ENCODE assay signal across 24 cellular contexts in the genomic region with DNA sequence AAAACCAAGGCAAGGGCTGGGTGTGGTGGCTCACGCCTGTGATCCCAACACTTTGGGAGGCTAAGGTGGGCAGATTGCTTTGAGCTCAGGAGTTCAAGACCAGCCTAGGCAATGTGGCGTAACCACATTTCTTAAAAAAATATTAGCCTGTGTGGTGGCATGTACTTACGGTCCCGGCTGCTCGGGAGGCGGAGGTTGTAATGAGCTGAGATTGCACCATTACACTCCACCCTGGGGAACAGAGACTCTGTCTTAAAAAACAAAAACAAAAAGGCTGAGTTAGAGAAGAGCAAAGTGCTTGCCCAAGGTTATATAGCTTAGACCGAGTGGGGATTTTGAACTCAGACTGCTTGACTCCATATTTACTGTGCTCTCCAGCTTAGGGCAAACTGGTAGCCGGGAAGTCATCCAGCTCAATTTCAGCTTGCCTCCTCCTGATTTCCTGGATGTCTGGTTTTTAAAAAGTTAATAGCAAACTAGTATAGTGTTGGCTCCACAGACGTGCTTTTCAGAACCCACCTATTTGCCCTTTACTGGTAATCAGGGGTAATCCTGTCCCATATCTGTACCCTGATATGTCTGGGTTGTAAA.
DNase-seq lines count a peak whose midpoint lies in the region; ATAC-seq, FAIRE-seq and TF ChIP-seq lines count a peak whose summit lies in the region.
"Had no signal": no experiment of that assay in that cellular context is flagged by ENCODE, and none has a peak within 500 bp of the region (broad histone marks: within the 10 kb centered on the region; RNA-seq: fewer than 3 reads in every experiment).

No MANE protein-coding gene starts in this region.

- no peak for TF ChIP-seq EP300 in A549 (IDR thresholded peaks at IDR 0.05)
- no peak for TF ChIP-seq EP300 in esophagus muscularis mucosa (IDR thresholded peaks at IDR 0.05)
- TF ChIP-seq EP300 in HepG2 (IDR thresholded peaks at IDR 0.05; ENCODE audit: low read depth in 2 of 2, low read length in 2 of 2): no peak
- TF ChIP-seq EP300 in HepG2 (CRISPR knock-in tag; IDR thresholded peaks at IDR 0.05; ENCODE audit: borderline replicate concordance): no peak

- no peak overlapping the region for H2AFZ ChIP-seq in HepG2 (ENCODE audit: low read length)

- no peak for FAIRE-seq in A549 (lab: Jason Lieb, UNC)
- FAIRE-seq in HepG2 (lab: Jason Lieb, UNC): no peak
- no peak for FAIRE-seq in pancreas (lab: Jason Lieb, UNC)
- FAIRE-seq: GM12891 had no signal

- H3K9me3 ChIP-seq in A549: peaks cover 11% of the 10 kb centered on the region; the same call in 1 of the 3 replicates
- peaks cover 0 to 9% (median 0%) of the 10 kb centered on the region in 4 donors for H3K9me3 ChIP-seq in esophagus muscularis mucosa
- H3K9me3 ChIP-seq in HepG2 (ENCODE audit: low read length): no peaks in the 10 kb centered on the region
- H3K9me3 ChIP-seq in pancreas: no peaks in the 10 kb centered on the region
- H3K9me3 ChIP-seq in thyroid gland: no peaks in the 10 kb centered on the region
- H3K9me3 ChIP-seq: Peyer's patch, SJCRH30 had no signal

- H3K27me3 ChIP-seq in esophagus muscularis mucosa (no peaks in the 10 kb centered on the region), HepG2 (ENCODE audit: control insufficient read depth in 1 of 2, insufficient read depth in 2 of 2, low read length in 2 of 2) (no peaks in the 10 kb centered on the region), pancreas (no peaks in the 10 kb centered on the region), thyroid gland (no peaks in the 10 kb centered on the region)
- H3K27me3 ChIP-seq: BLaER1 treated with 17β-estradiol and CSF1 and Interleukin-3, amounts not matched to agents 10 nM and 100 nM; Peyer's patch; SJCRH30 had no signal

- intact Hi-C loops in esophagus muscularis mucosa (cut with DNase I): no loop called here
- intact Hi-C loops in HepG2 (cut with micrococcal nuclease; ENCODE audit: unreplicated experiment): loop anchor here (5.0 kb wide), 1 partner anchor 226 kb away; no protein-coding TSS in a partner anchor
- intact Hi-C loops in pancreas (cut with DNase I): no loop called here
- intact Hi-C loops in thyroid gland (cut with DNase I): no loop called here

- no peak for ATAC-seq in A549
- peak; percentile 38; the same call in 1 of the 3 replicates for ATAC-seq in HepG2
- peak in 3 of 4 donors; percentile 44 to 59 (median 47) for ATAC-seq in pancreas
- no peak for ATAC-seq in GM19395 (IDR thresholded peaks at IDR 0.05; ENCODE audit: unreplicated experiment)
- ATAC-seq: HCT116 had no signal

- no TSS peak for BruUV-seq in HepG2 (replicated peaks; lab: Mats Ljungman, UMichigan)

- H3K4me3 ChIP-seq in A549 (no peak overlapping the region), esophagus muscularis mucosa (no peak overlapping the region), HepG2 (replicated peaks in 1 of 3; ENCODE audit: insufficient read depth in 1 of 3, low read depth in 2 of 3, low read length in 3 of 3) (no peak overlapping the region), pancreas (no peak overlapping the region), thyroid gland (replicated peaks in 1 of 3) (no peak overlapping the region)
- H3K4me3 ChIP-seq: BLaER1 treated with 17β-estradiol and CSF1 and Interleukin-3, amounts not matched to agents 10 nM and 100 nM; Peyer's patch; SJCRH30 had no signal

- TF ChIP-seq RAD21 in A549 (conservative IDR thresholded peaks at IDR 0.05 in 1 of 2, IDR thresholded peaks at IDR 0.05 in 1 of 2) (no peak), HepG2 (CRISPR knock-in tag; IDR thresholded peaks at IDR 0.05) (no peak)

- no peaks in the 10 kb centered on the region for H4K20me1 ChIP-seq in HepG2 (ENCODE audit: insufficient read depth, low read length)
- H4K20me1 ChIP-seq: BLaER1 treated with 17β-estradiol and CSF1 and Interleukin-3, amounts not matched to agents 10 nM and 100 nM had no signal

- in situ Hi-C loops in HepG2 (cut with HindIII; ENCODE audit: extremely low pct_ligation_motif_present, low pct_unique_long_range_greater_than_20kb): no loop called here

- DNase-seq in A549 (ENCODE audit: low read depth in 1 of 2, low spot score in 1 of 2) (no peak), esophagus muscularis mucosa (ENCODE audit: extremely low spot score) (peak; percentile 39), HepG2 (ENCODE audit: low spot score) (no peak), pancreas (no peak), H4 (ENCODE audit: low spot score) (no peak), thyroid gland (no peak), HuH-7.5 (ENCODE audit: low spot score) (no peak)
- DNase-seq: CD4-positive, alpha-beta memory T cell; DMS153; GOT3; KBM-7; MM.1S; NCI-H1048; NCI-H1417 treated with DMSO at 0.1 percent for 48 hours; NCI-H187; NCI-H446; NCI-H526; Peyer's patch; SJCRH30 had no signal

- CTCF ChIA-PET in A549 (lab: Yijun Ruan, JAX) (interaction anchor here (1.0 to 1.2 kb wide), 2 partner anchors 10 to 77 kb away, joined by 3 read pairs; no protein-coding TSS in a partner anchor), HepG2 (lab: Yijun Ruan, JAX; ENCODE audit: low intra/inter-chr PET ratio, low total read pairs) (no interaction called here)

- TF ChIP-seq CTCF in A549 (IDR thresholded peaks at IDR 0.05): no peak
- TF ChIP-seq CTCF in esophagus muscularis mucosa (IDR thresholded peaks at IDR 0.05): no peak
- TF ChIP-seq CTCF in HepG2 (CRISPR knock-in tag; IDR thresholded peaks at IDR 0.05): no peak
- no peak for TF ChIP-seq CTCF in pancreas (IDR thresholded peaks at IDR 0.05)
- TF ChIP-seq CTCF in thyroid gland (IDR thresholded peaks at IDR 0.05): no peak

- H3K4me2 ChIP-seq in A549: 0 out of 3 replicates have a peak overlapping the region, but pooled peaks have one; percentile 3
- H3K4me2 ChIP-seq in HepG2 (ENCODE audit: low read depth, low read length): peak overlapping the region; percentile 25
- H3K4me2 ChIP-seq: BLaER1 treated with 17β-estradiol and CSF1 and Interleukin-3, amounts not matched to agents 10 nM and 100 nM had no signal

- H3K36me3 ChIP-seq in esophagus muscularis mucosa (no peaks in the 10 kb centered on the region), HepG2 (replicated peaks in 1 of 2; ENCODE audit: control insufficient read depth in 1 of 2, insufficient read depth in 2 of 2, low read length in 2 of 2) (no peaks in the 10 kb centered on the region), pancreas (no peaks in the 10 kb centered on the region), thyroid gland (no peaks in the 10 kb centered on the region)
- H3K36me3 ChIP-seq: BLaER1 treated with 17β-estradiol and CSF1 and Interleukin-3, amounts not matched to agents 10 nM and 100 nM; Peyer's patch; SJCRH30 had no signal

- peaks cover 11% of the 10 kb centered on the region; the same call in 2 of the 3 replicates for H3K4me1 ChIP-seq in A549
- no peaks in the 10 kb centered on the region for H3K4me1 ChIP-seq in esophagus muscularis mucosa
- H3K4me1 ChIP-seq in HepG2 (ENCODE audit: insufficient read depth, low read length): peaks cover 16% of the 10 kb centered on the region
- H3K4me1 ChIP-seq in pancreas: peaks cover 0 to 7% (median 0%) of the 10 kb centered on the region in 3 donors
- H3K4me1 ChIP-seq in thyroid gland: no peaks in the 10 kb centered on the region
- H3K4me1 ChIP-seq: Peyer's patch, SJCRH30 had no signal

- WGBS in A549 (ENCODE audit: missing lambda C conversion rate): 75% methylated on average over 9 of the region's 9 CpGs
- WGBS in esophagus muscularis mucosa: 93% methylated on average over 9 of the region's 9 CpGs
- 20% methylated on average over 9 of the region's 9 CpGs for WGBS in HepG2 (ENCODE audit: low lambda C conversion rate)
- 65 to 68% methylated on average over 9 of the region's 9 CpGs for WGBS in pancreas, 2 donors
- WGBS in thyroid gland, 2 donors: 92 to 97% methylated on average over 9 of the region's 9 CpGs

- H3K27ac ChIP-seq in A549 (no peak overlapping the region), esophagus muscularis mucosa (replicated peaks in 1 of 4) (no peak overlapping the region), HepG2 (ENCODE audit: extremely low read length, insufficient read depth, low read length) (no peak overlapping the region), pancreas (peak overlapping the region in 2 of 4 donors; percentile 26 to 36), thyroid gland (no peak overlapping the region)
- H3K27ac ChIP-seq: 22Rv1; BLaER1 treated with 17β-estradiol and CSF1 and Interleukin-3, amounts not matched to agents 10 nM and 100 nM; Peyer's patch; SJCRH30 had no signal

- H3K79me2 ChIP-seq in HepG2 (ENCODE audit: insufficient read depth, low read length): no peaks in the 10 kb centered on the region

- no peak overlapping the region for H3K9ac ChIP-seq in HepG2 (ENCODE audit: insufficient read depth, low read depth, low read length)
- H3K9ac ChIP-seq: BLaER1 treated with 17β-estradiol and CSF1 and Interleukin-3, amounts not matched to agents 10 nM and 100 nM had no signal

- POLR2A ChIA-PET in A549 (lab: Yijun Ruan, JAX) (no interaction called here), HepG2 (lab: Yijun Ruan, JAX) (no interaction called here)

- no peak for TF ChIP-seq POLR2A in A549 (IDR thresholded peaks at IDR 0.05; ENCODE audit: low read length)
- no peak for TF ChIP-seq POLR2A in esophagus muscularis mucosa (IDR thresholded peaks at IDR 0.05; ENCODE audit: low read depth)
- TF ChIP-seq POLR2A in HepG2 (IDR thresholded peaks at IDR 0.05; ENCODE audit: insufficient read depth in 1 of 2, low read depth in 2 of 2, low read length in 2 of 2): no peak
- TF ChIP-seq POLR2A in thyroid gland (IDR thresholded peaks at IDR 0.05): no peak

TF ChIP-seq in A549, 52 proteins besides CTCF, POLR2A, EP300 and RAD21 (continues in another document):
- TF ChIP-seq CEBPB (IDR thresholded peaks at IDR 0.05): no peak
- TF ChIP-seq, protein P1, sequence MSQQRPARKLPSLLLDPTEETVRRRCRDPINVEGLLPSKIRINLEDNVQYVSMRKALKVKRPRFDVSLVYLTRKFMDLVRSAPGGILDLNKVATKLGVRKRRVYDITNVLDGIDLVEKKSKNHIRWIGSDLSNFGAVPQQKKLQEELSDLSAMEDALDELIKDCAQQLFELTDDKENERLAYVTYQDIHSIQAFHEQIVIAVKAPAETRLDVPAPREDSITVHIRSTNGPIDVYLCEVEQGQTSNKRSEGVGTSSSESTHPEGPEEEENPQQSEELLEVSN (IDR thresholded peaks at IDR 0.05; ENCODE audit: borderline replicate concordance, low read depth): no peak
- TF ChIP-seq ZFP36 (IDR thresholded peaks at IDR 0.05; ENCODE audit: borderline replicate concordance, partially characterized antibody): no peak
- TF ChIP-seq HOXA7 (CRISPR knock-in tag; IDR thresholded peaks at IDR 0.05): no peak

TF ChIP-seq in HepG2, 621 proteins besides CTCF, POLR2A, EP300 and RAD21 (continues in another document):
- TF ChIP-seq ZNF30 (CRISPR knock-in tag; IDR thresholded peaks at IDR 0.05) (no peak), ZNF317 (CRISPR knock-in tag; IDR thresholded peaks at IDR 0.05) (no peak)

Comparison
In these comparisons a context has a peak if more than half of its experiments do, and no peak if none do; other contexts are left out.
1. ATAC-seq: peak in HepG2 (single experiment) and pancreas (3 of 4); none in A549 (0 of 2) and GM19395 (single experiment).